ENCODE assay signal across 8 cellular contexts in genomic region chr20:48750941-48751620, GRCh38.
A peak's percentile ranks its signal among the peaks of the same experiment; 100 is the strongest.
DNase-seq lines count a peak whose midpoint lies in the region; ATAC-seq and TF ChIP-seq lines count a peak whose summit lies in the region.

No MANE protein-coding gene starts in this region.

- peaks cover 4% of the 10 kb centered on the region; the same call in 1 of the 2 replicates for H3K36me3 ChIP-seq in WERI-Rb-1
- H3K36me3 ChIP-seq in neutrophil, result peaks cover 42% of the 10 kb centered on the region

- H3K27me3 ChIP-seq in WERI-Rb-1 (ENCODE audit: insufficient read depth, low read depth, severe bottlenecking), result no peaks in the 10 kb centered on the region
- no peaks in the 10 kb centered on the region for H3K27me3 ChIP-seq in neutrophil

- DNase-seq in NCI-H510A treated with DMSO at 0.1 percent for 48 hours (lab: John Stamatoyannopoulos, UW) (peak; percentile 38), NCI-H510A (lab: John Stamatoyannopoulos, UW) (no peak), WERI-Rb-1 (no peak), GM10266 (ENCODE audit: extremely low spot score) (no peak), NCI-H82 (lab: John Stamatoyannopoulos, UW) (no peak)

- peaks cover 93 to 95% of the 10 kb centered on the region in 2 experiments for H3K4me1 ChIP-seq in neutrophil (ENCODE audit: control insufficient read depth in 1 of 2, insufficient read depth in 1 of 2, low read depth in 1 of 2, low read length in 1 of 2)

- no peak for TF ChIP-seq CTCF in WERI-Rb-1 (IDR thresholded peaks at IDR 0.05; ENCODE audit: low read depth, low read length)
- no peak for TF ChIP-seq CTCF in neutrophil (IDR thresholded peaks at IDR 0.05)
- no peak for TF ChIP-seq CTCF in GM10266 (IDR thresholded peaks at IDR 0.05; ENCODE audit: control insufficient read depth, insufficient read depth, low read depth, missing control alignments)

- H3K4me3 ChIP-seq in WERI-Rb-1 (ENCODE audit: low read depth, low read length), result no peak overlapping the region
- peak overlapping the region; percentile 37 to 55 for H3K4me3 ChIP-seq in neutrophil (ENCODE audit: low read depth in 1 of 2, low read length in 1 of 2)

- H3K9me3 ChIP-seq in WERI-Rb-1 (ENCODE audit: severe bottlenecking), result no peaks in the 10 kb centered on the region
- no peaks in the 10 kb centered on the region for H3K9me3 ChIP-seq in neutrophil

- peak; percentile 61 for ATAC-seq in esophagus mucosa
- no peak for ATAC-seq in HG02759 (IDR thresholded peaks at IDR 0.05; ENCODE audit: unreplicated experiment)

- H3K27ac ChIP-seq in WERI-Rb-1 (peak overlapping the region; percentile 12; the same call in 1 of the 2 replicates), neutrophil (peak overlapping the region; percentile 99)
